ENCODE assay signal across 22 cellular contexts in genomic region chr3:3707858-3708768, GRCh38.
DNase-seq lines count a peak whose midpoint lies in the region; ATAC-seq, FAIRE-seq and TF ChIP-seq lines count a peak whose summit lies in the region.
"Had no signal": no experiment of that assay in that cellular context is flagged by ENCODE, and none has a peak within 500 bp of the region (broad histone marks: within the 10 kb centered on the region; RNA-seq: fewer than 3 reads in every experiment).

No MANE protein-coding gene starts in this region.

- peak; percentile 73 for DNase-seq in bronchial epithelial cell (ENCODE audit: low read depth)
- peak; percentile 23 for DNase-seq in iPS-NIHi7 (ENCODE audit: extremely low spot score)
- no peak for DNase-seq in smooth muscle cell (lab: John Stamatoyannopoulos, UW; ENCODE audit: unreplicated experiment)
- no peak for DNase-seq in HK-2 (ENCODE audit: unreplicated experiment)
- DNase-seq: activated CD4-positive, alpha-beta memory T cell treated with anti-CD3 and anti-CD28 coated beads, Interleukin-2, amount 10 ng/mL, durations not matched to agents 7 days and 5 days; hippocampal formation; KG1; kidney glomerular epithelial cell; NCI-H1436; NCI-H2107; NCI-H524; SJCRH30; stimulated activated CD4-positive, alpha-beta T cell treated with anti-CD3 and anti-CD28 coated beads, Interleukin-2, amount 100 ng/mL, for 24 hours had no signal

- no peaks in the 10 kb centered on the region for H3K27me3 ChIP-seq in HUES6 (ENCODE audit: control insufficient read depth, insufficient read depth, low read length)
- no peaks in the 10 kb centered on the region for H3K27me3 ChIP-seq in bronchial epithelial cell (ENCODE audit: control insufficient read depth, insufficient read depth, low read length)
- H3K27me3 ChIP-seq in smooth muscle cell (ENCODE audit: low read depth), result no peaks in the 10 kb centered on the region
- H3K27me3 ChIP-seq: SJCRH30 had no signal

- no peaks in the 10 kb centered on the region for H4K20me1 ChIP-seq in smooth muscle cell (ENCODE audit: low read depth)

- no peak overlapping the region for H3K9ac ChIP-seq in HUES6 (ENCODE audit: low read length)
- peak overlapping the region; percentile 47 for H3K9ac ChIP-seq in smooth muscle cell (ENCODE audit: low read depth)

- no peak overlapping the region for H2AFZ ChIP-seq in smooth muscle cell (ENCODE audit: low read depth)

- peaks cover 30% of the 10 kb centered on the region for H3K4me1 ChIP-seq in HUES6 (ENCODE audit: control insufficient read depth, insufficient read depth, low read length)
- H3K4me1 ChIP-seq in smooth muscle cell (ENCODE audit: low read depth), result peaks cover 23% of the 10 kb centered on the region

- H3K9me3 ChIP-seq in HUES6 (ENCODE audit: control insufficient read depth, insufficient read depth, low read depth, low read length), result peaks cover 4% of the 10 kb centered on the region; the same call in 1 of the 2 replicates
- no peaks in the 10 kb centered on the region for H3K9me3 ChIP-seq in smooth muscle cell (replicated peaks; ENCODE audit: low read depth)
- H3K9me3 ChIP-seq: SJCRH30 had no signal

- FAIRE-seq in bronchial epithelial cell (lab: Jason Lieb, UNC), result no peak
- FAIRE-seq: frontal cortex, GM12892, RCC 7860 had no signal

- WGBS in smooth muscle cell (ENCODE audit: low lambda C conversion rate), result 42% methylated on average over 6 of the region's 6 CpGs

- peak overlapping the region; percentile 58; the same call in 1 of the 2 replicates for H3K27ac ChIP-seq in HUES6 (ENCODE audit: low read depth, low read length)
- H3K27ac ChIP-seq in smooth muscle cell (ENCODE audit: low read depth), result peak overlapping the region; percentile 75
- H3K27ac ChIP-seq: C4-2B, SJCRH30, skin epidermis had no signal

- H3K79me2 ChIP-seq in smooth muscle cell (ENCODE audit: low read depth), result no peaks in the 10 kb centered on the region

- H3K36me3 ChIP-seq in HUES6 (ENCODE audit: control insufficient read depth, insufficient read depth, low read length), result no peaks in the 10 kb centered on the region
- no peaks in the 10 kb centered on the region for H3K36me3 ChIP-seq in bronchial epithelial cell (ENCODE audit: control insufficient read depth, insufficient read depth, low read length)
- H3K36me3 ChIP-seq in smooth muscle cell (ENCODE audit: low read depth), result no peaks in the 10 kb centered on the region
- H3K36me3 ChIP-seq: SJCRH30 had no signal

- ATAC-seq in HG03025 (IDR thresholded peaks at IDR 0.05; ENCODE audit: low FRiP score, unreplicated experiment) (no peak), HG03432 (IDR thresholded peaks at IDR 0.05; ENCODE audit: unreplicated experiment) (no peak)
- ATAC-seq: activated CD4-positive, CD25-positive, alpha-beta regulatory T cell treated with anti-CD3 and anti-CD28 coated beads, Interleukin-2, amount 50 U/mL, for 24 hours had no signal

- H3K4me3 ChIP-seq in HUES6 (ENCODE audit: low read depth, low read length), result 0 out of 2 replicates have a peak overlapping the region, but pooled peaks have one; percentile 5
- H3K4me3 ChIP-seq in bronchial epithelial cell (ENCODE audit: low read depth, low read length), result no peak overlapping the region
- H3K4me3 ChIP-seq in smooth muscle cell, result peak overlapping the region; percentile 1
- H3K4me3 ChIP-seq: SJCRH30, skin epidermis had no signal

- no peaks in the 10 kb centered on the region for H3F3A ChIP-seq in smooth muscle cell (ENCODE audit: low read depth)

- peak overlapping the region; percentile 11 for H3K4me2 ChIP-seq in smooth muscle cell

- no peak for TF ChIP-seq CTCF in bronchial epithelial cell (IDR thresholded peaks at IDR 0.05; ENCODE audit: insufficient read depth, low read length, severe bottlenecking)
- no peak for TF ChIP-seq CTCF in smooth muscle cell (IDR thresholded peaks at IDR 0.05; ENCODE audit: borderline replicate concordance, insufficient read depth, poor library complexity, severe bottlenecking)

Comparison
In these comparisons a context has a peak if more than half of its experiments do, and no peak if none do; other contexts are left out.
1. DNase-seq: peak in bronchial epithelial cell (single experiment) and iPS-NIHi7 (single experiment); none in smooth muscle cell (single experiment) and HK-2 (single experiment).